Comparison of ENCODE assay signal across 25 cellular contexts in the genomic region with DNA sequence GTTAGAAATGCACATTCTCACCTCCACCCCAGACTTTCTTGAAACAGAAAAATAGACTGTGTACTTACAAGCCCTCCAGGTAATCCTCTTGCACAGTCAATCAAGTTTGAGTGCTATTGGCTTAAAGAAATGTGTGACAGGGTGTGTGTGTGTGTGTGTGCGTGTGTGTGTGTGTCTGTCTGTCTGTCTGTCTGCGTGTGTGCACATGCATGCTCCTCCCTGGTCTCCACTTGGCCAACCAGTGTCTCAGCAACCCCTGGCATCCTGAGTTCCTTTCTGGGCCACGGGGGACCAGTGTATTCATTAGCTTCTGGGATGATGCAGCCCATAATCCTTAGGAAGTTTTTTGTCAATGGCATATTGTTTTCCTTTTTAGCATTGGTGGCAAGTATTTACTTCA. TPM values are rescaled to one million over a fixed set of nuclear protein-coding genes. Genes with fewer than 3 reads are reported as not detected.
DNase-seq lines count a peak whose midpoint lies in the region; ATAC-seq and TF ChIP-seq lines count a peak whose summit lies in the region.
"Had no signal": no experiment of that assay in that cellular context is flagged by ENCODE, and none has a peak within 500 bp of the region (broad histone marks: within the 10 kb centered on the region; RNA-seq: fewer than 3 reads in every experiment).

No MANE protein-coding gene starts in this region.

- peak overlapping the region; percentile 40; the same call in 1 of the 2 replicates for H3K14ac ChIP-seq in IMR-90 (replicated peaks; ENCODE audit: low read depth, low read length)

- no peaks in the 10 kb centered on the region for H3K9me3 ChIP-seq in BE2C
- H3K9me3 ChIP-seq in IMR-90 (ENCODE audit: control insufficient read depth, insufficient read depth, low read length): no peaks in the 10 kb centered on the region
- H3K9me3 ChIP-seq in gastroesophageal sphincter: no peaks in the 10 kb centered on the region
- H3K9me3 ChIP-seq: esophagus muscularis mucosa, pancreas, SJCRH30 had no signal

- peaks cover 49 to 82% of the 10 kb centered on the region in 2 experiments for H3K79me1 ChIP-seq in IMR-90 (ENCODE audit: low read depth in 1 of 2, low read length in 2 of 2)

- TF ChIP-seq POLR2A in IMR-90 (IDR thresholded peaks at IDR 0.05; ENCODE audit: low read depth, low read length) (no peak), gastroesophageal sphincter (IDR thresholded peaks at IDR 0.05) (no peak)

- H3K36me3 ChIP-seq in BE2C (peaks cover 16% of the 10 kb centered on the region), IMR-90 (ENCODE audit: control insufficient read depth, insufficient read depth, low read length) (no peaks in the 10 kb centered on the region), gastroesophageal sphincter (no peaks in the 10 kb centered on the region)
- H3K36me3 ChIP-seq: brain microvascular endothelial cell, esophagus muscularis mucosa, pancreas, SJCRH30 had no signal

- no peak overlapping the region for H3K23ac ChIP-seq in IMR-90 (ENCODE audit: low read depth, low read length)

- H3K27me3 Mint-ChIP-seq in endothelial cell (ENCODE audit: unreplicated experiment) (peaks cover 13% of the 10 kb centered on the region), mesothelial cell of epicardium (ENCODE audit: low read depth) (no peaks in the 10 kb centered on the region)
- no peaks in the 10 kb centered on the region for H3K27me3 Mint-ChIP-seq in stimulated activated memory B cell treated with anti-CD40 and anti-IgM and Interleukin-4, amounts not matched to agents 10 μg/mL and 1 μg/mL and 100 μg/mL, for 72 hours
- H3K27me3 Mint-ChIP-seq: type B pancreatic cell had no signal

- dilution Hi-C loops in IMR-90 (cut with HindIII; ENCODE audit: low sequenced_read_pairs, unreplicated experiment): no loop called here

- H3K4ac ChIP-seq in IMR-90 (ENCODE audit: low read depth, low read length): no peak overlapping the region

- intact Hi-C loops in IMR-90 (cut with micrococcal nuclease): no loop called here

- no peak overlapping the region for H3K27ac ChIP-seq in IMR-90 (ENCODE audit: insufficient read depth, low read length)
- peak overlapping the region in 2 of 4 donors; percentile 17 to 84 for H3K27ac ChIP-seq in gastroesophageal sphincter
- H3K27ac ChIP-seq: pancreas had no signal

- H3K9ac ChIP-seq in IMR-90 (ENCODE audit: low read depth, low read length): no peak overlapping the region

- H3K9me3 Mint-ChIP-seq in endothelial cell (ENCODE audit: unreplicated experiment): no peaks in the 10 kb centered on the region
- no peaks in the 10 kb centered on the region for H3K9me3 Mint-ChIP-seq in mesothelial cell of epicardium
- H3K9me3 Mint-ChIP-seq in stimulated activated memory B cell treated with anti-CD40 and anti-IgM and Interleukin-4, amounts not matched to agents 10 μg/mL and 1 μg/mL and 100 μg/mL, for 72 hours: no peaks in the 10 kb centered on the region
- H3K9me3 Mint-ChIP-seq: activated CD4-positive, alpha-beta T cell treated with anti-CD3 and anti-CD28 coated beads, Interleukin-2, amount 10 ng/mL, durations not matched to agents 24 days and 14 days; activated naive CD8-positive, alpha-beta T cell treated with anti-CD3 and anti-CD28 coated beads, Interleukin-2, amount 50 U/mL, for 24 hours; activated T-helper 17 cell treated with anti-CD3 and anti-CD28 coated beads, Interleukin-2, amount 50 U/mL, for 72 hours; type B pancreatic cell had no signal

- H4K5ac ChIP-seq in IMR-90 (ENCODE audit: low read depth, low read length): 0 out of 2 replicates have a peak overlapping the region, but pooled peaks have one; percentile 13

- 0 out of 2 replicates have a peak overlapping the region, but pooled peaks have one; percentile 21 for H3K18ac ChIP-seq in IMR-90 (ENCODE audit: low read depth, low read length)

- H2BK5ac ChIP-seq in IMR-90 (ENCODE audit: low read depth, low read length, poor library complexity, severe bottlenecking): peak overlapping the region; percentile 40

- H2AK9ac ChIP-seq in IMR-90 (replicated peaks; ENCODE audit: low read depth, low read length, poor library complexity): no peak overlapping the region

- peak overlapping the region; percentile 99 for H3K27ac Mint-ChIP-seq in endothelial cell (ENCODE audit: unreplicated experiment)
- peak overlapping the region; percentile 49 for H3K27ac Mint-ChIP-seq in mesothelial cell of epicardium
- no peak overlapping the region for H3K27ac Mint-ChIP-seq in stimulated activated memory B cell treated with anti-CD40 and anti-IgM and Interleukin-4, amounts not matched to agents 10 μg/mL and 1 μg/mL and 100 μg/mL, for 72 hours
- H3K27ac Mint-ChIP-seq: activated CD4-positive, alpha-beta T cell treated with anti-CD3 and anti-CD28 coated beads, Interleukin-2, amount 10 ng/mL, durations not matched to agents 24 days and 14 days; activated naive CD8-positive, alpha-beta T cell treated with anti-CD3 and anti-CD28 coated beads, Interleukin-2, amount 50 U/mL, for 24 hours; activated T-helper 17 cell treated with anti-CD3 and anti-CD28 coated beads, Interleukin-2, amount 50 U/mL, for 72 hours; T-helper 17 cell; type B pancreatic cell had no signal

- H2BK20ac ChIP-seq in IMR-90 (ENCODE audit: low read depth, low read length): peak overlapping the region; percentile 22; the same call in 1 of the 2 replicates

- peak overlapping the region; percentile 90 for H3K4me3 Mint-ChIP-seq in endothelial cell (ENCODE audit: unreplicated experiment)
- H3K4me3 Mint-ChIP-seq in mesothelial cell of epicardium: no peak overlapping the region
- H3K4me3 Mint-ChIP-seq in stimulated activated memory B cell treated with anti-CD40 and anti-IgM and Interleukin-4, amounts not matched to agents 10 μg/mL and 1 μg/mL and 100 μg/mL, for 72 hours: no peak overlapping the region
- H3K4me3 Mint-ChIP-seq: activated CD4-positive, alpha-beta T cell treated with anti-CD3 and anti-CD28 coated beads, Interleukin-2, amount 10 ng/mL, durations not matched to agents 24 days and 14 days; activated naive CD8-positive, alpha-beta T cell treated with anti-CD3 and anti-CD28 coated beads, Interleukin-2, amount 50 U/mL, for 24 hours; activated T-helper 17 cell treated with anti-CD3 and anti-CD28 coated beads, Interleukin-2, amount 50 U/mL, for 72 hours; T-helper 17 cell; type B pancreatic cell had no signal

- H3K4me1 Mint-ChIP-seq in endothelial cell (ENCODE audit: unreplicated experiment) (peaks cover 86% of the 10 kb centered on the region), mesothelial cell of epicardium (peaks cover 55% of the 10 kb centered on the region)
- H3K4me1 Mint-ChIP-seq in stimulated activated memory B cell treated with anti-CD40 and anti-IgM and Interleukin-4, amounts not matched to agents 10 μg/mL and 1 μg/mL and 100 μg/mL, for 72 hours: peaks cover 23% of the 10 kb centered on the region
- H3K4me1 Mint-ChIP-seq: activated CD4-positive, alpha-beta T cell treated with anti-CD3 and anti-CD28 coated beads, Interleukin-2, amount 10 ng/mL, durations not matched to agents 24 days and 14 days; activated T-helper 17 cell treated with anti-CD3 and anti-CD28 coated beads, Interleukin-2, amount 50 U/mL, for 72 hours had no signal

- H2AK5ac ChIP-seq in IMR-90 (ENCODE audit: low read depth, low read length): 0 out of 2 replicates have a peak overlapping the region, but pooled peaks have one; percentile 69

- H4K91ac ChIP-seq in IMR-90 (ENCODE audit: insufficient read depth, low read depth, low read length): no peak overlapping the region

- peaks cover 25% of the 10 kb centered on the region for H3K9me1 ChIP-seq in IMR-90 (ENCODE audit: insufficient read depth, low read length)

- no peak overlapping the region for H3K4me2 ChIP-seq in IMR-90 (ENCODE audit: low read depth, low read length)

- TF ChIP-seq EP300 in gastroesophageal sphincter (IDR thresholded peaks at IDR 0.05): no peak

- H3K56ac ChIP-seq in IMR-90 (ENCODE audit: extremely low read depth, insufficient read depth, low read length): no peak overlapping the region

- H3K36me3 Mint-ChIP-seq in endothelial cell (ENCODE audit: low read depth, unreplicated experiment) (peaks cover 24% of the 10 kb centered on the region), mesothelial cell of epicardium (no peaks in the 10 kb centered on the region)
- no peaks in the 10 kb centered on the region for H3K36me3 Mint-ChIP-seq in stimulated activated memory B cell treated with anti-CD40 and anti-IgM and Interleukin-4, amounts not matched to agents 10 μg/mL and 1 μg/mL and 100 μg/mL, for 72 hours
- H3K36me3 Mint-ChIP-seq: type B pancreatic cell had no signal

- no peak overlapping the region for H2AFZ ChIP-seq in IMR-90 (replicated peaks; ENCODE audit: low read length, poor library complexity)

- in situ Hi-C loops in IMR-90 (cut with MboI; ENCODE audit: low sequenced_read_pairs): no loop called here

- DNase-seq in BE2C (peak; percentile 40), IMR-90 (no peak), endothelial cell (ENCODE audit: low spot score) (no peak), mesothelial cell of epicardium (ENCODE audit: low spot score in 2 of 2, unreplicated experiment in 2 of 2) (no peak), superior temporal gyrus (ENCODE audit: extremely low spot score) (no peak)
- DNase-seq: activated CD4-positive, alpha-beta T cell treated with anti-CD3 and anti-CD28 coated beads, Interleukin-2, amount 10 ng/mL, durations not matched to agents 24 days and 14 days; activated naive CD8-positive, alpha-beta T cell treated with anti-CD3 and anti-CD28 coated beads, Interleukin-2, amount 50 U/mL, for 24 hours; brain microvascular endothelial cell; H7; KG1; NCI-H187; NCI-H774; pancreas; PC-3; SJCRH30; stimulated activated CD4-positive, alpha-beta T cell treated with anti-CD3 and anti-CD28 coated beads, Interleukin-1b, Interleukin-23, amount 100 ng/mL, for 48 hours; stimulated activated naive CD4-positive, alpha-beta T cell treated with Interleukin-2 at 50 U/mL for 16 hours; T-helper 17 cell had no signal

- H4K20me1 ChIP-seq in IMR-90 (ENCODE audit: insufficient read depth, low read length): peaks cover 23% of the 10 kb centered on the region; the same call in 1 of the 2 replicates

- CTCF ChIA-PET in IMR-90 (lab: Yijun Ruan, JAX): interaction anchor here (0.6 kb wide), 1 partner anchor 9 kb away, joined by 4 read pairs; no protein-coding TSS in a partner anchor

- H4K8ac ChIP-seq in IMR-90 (ENCODE audit: low read depth in 2 of 2, low read length in 2 of 2): no peak overlapping the region; a peak in 2 of 4 replicates

- H3K4me3 ChIP-seq in BE2C (ENCODE audit: low read depth, low read length): peak overlapping the region; percentile 19
- no peak overlapping the region for H3K4me3 ChIP-seq in IMR-90 (ENCODE audit: insufficient read depth, low read depth, low read length)
- no peak overlapping the region for H3K4me3 ChIP-seq in gastroesophageal sphincter
- H3K4me3 ChIP-seq: esophagus muscularis mucosa, pancreas, SJCRH30 had no signal

- H3K27me3 ChIP-seq in BE2C (no peaks in the 10 kb centered on the region), IMR-90 (ENCODE audit: control insufficient read depth, insufficient read depth, low read length) (no peaks in the 10 kb centered on the region), gastroesophageal sphincter (no peaks in the 10 kb centered on the region)
- H3K27me3 ChIP-seq: brain microvascular endothelial cell, esophagus muscularis mucosa, pancreas, SJCRH30 had no signal

- H2BK15ac ChIP-seq in IMR-90 (ENCODE audit: low read depth, low read length): no peak overlapping the region

- no peak for TF ChIP-seq RAD21 in IMR-90 (IDR thresholded peaks at IDR 0.05; ENCODE audit: low read length)

- POLR2A ChIA-PET in IMR-90 (lab: Charles Lee; ENCODE audit: unreplicated experiment): no interaction called here

- H3K4me1 ChIP-seq in BE2C (peaks cover 75% of the 10 kb centered on the region), IMR-90 (ENCODE audit: control insufficient read depth, insufficient read depth, low read length) (peaks cover 29% of the 10 kb centered on the region), gastroesophageal sphincter (peaks cover 28 to 100% (median 38%) of the 10 kb centered on the region in 3 donors)
- H3K4me1 ChIP-seq: pancreas had no signal

- no TSS peak for BruUV-seq in IMR-90 (replicated peaks; lab: Mats Ljungman, UMichigan)

- no peak overlapping the region for H2BK120ac ChIP-seq in IMR-90 (ENCODE audit: low read depth, low read length)

- no peak for ATAC-seq in IMR-90 (ENCODE audit: low read depth)
- ATAC-seq in gastroesophageal sphincter: no peak
- ATAC-seq in GM18861 (IDR thresholded peaks at IDR 0.05; ENCODE audit: unreplicated experiment): no peak
- ATAC-seq in stimulated activated memory B cell treated with anti-CD40 and anti-IgM and Interleukin-4, amounts not matched to agents 10 μg/mL and 1 μg/mL and 100 μg/mL, for 72 hours: no peak
- ATAC-seq: activated naive CD8-positive, alpha-beta T cell treated with anti-CD3 and anti-CD28 coated beads, Interleukin-2, amount 50 U/mL, for 24 hours; activated T-helper 17 cell treated with anti-CD3 and anti-CD28 coated beads, Interleukin-2, amount 50 U/mL, for 72 hours; left lobe of liver; pancreas; PC-3; T-helper 17 cell had no signal

- TF ChIP-seq CTCF in BE2C (IDR thresholded peaks at IDR 0.05; ENCODE audit: low read depth, low read length) (no peak), IMR-90 (conservative IDR thresholded peaks at IDR 0.05; ENCODE audit: low read depth, low read length) (no peak), endothelial cell (IDR thresholded peaks at IDR 0.05; ENCODE audit: unreplicated experiment) (no peak), mesothelial cell of epicardium (IDR thresholded peaks at IDR 0.05; ENCODE audit: unreplicated experiment) (no peak), gastroesophageal sphincter (IDR thresholded peaks at IDR 0.05) (no peak)

- WGBS in IMR-90 (ENCODE audit: extremely low coverage in 2 of 2, insufficient read length in 1 of 2), 2 experiments: no CpG with 5 or more reads among the region's 3 CpGs
- WGBS in gastroesophageal sphincter (ENCODE audit: low coverage in 1 of 2), 2 donors: 56 to 61% methylated on average over 1 to 3 of the region's 3 CpGs

RNA-seq across cellular contexts. Expression of a gene that starts 20.2 kb away (rescaled TPM):
- polyA plus RNA-seq in BE2C (2012; ENCODE audit: insufficient read depth, insufficient read length, low read depth): 317 TPM
- total RNA-seq in IMR-90 (2012; rRNA removed) (5.0 and 5.4 TPM in 2 replicates), endothelial cell (ENCODE audit: unreplicated experiment) (102 TPM), mesothelial cell of epicardium (9.2 to 10.6 TPM (median 9.8 TPM) in 3 replicates), gastroesophageal sphincter (10 to 100 TPM; 19.6 to 47.1 (median 30.2) TPM)
- polyA plus RNA-seq in IMR-90 (2012; rRNA removed): 2.8 and 3.9 TPM in 2 replicates
- 0.21 and 0.57 TPM in 2 replicates for polyA plus RNA-seq in IMR-90 (2012; cell fraction: cytosol; rRNA removed)
- 3.5 and 19.4 TPM in 2 replicates for polyA plus RNA-seq in IMR-90 (2012; cell fraction: nucleus; rRNA removed; ENCODE audit: low replicate concordance)
- total RNA-seq: activated CD4-positive, alpha-beta T cell treated with anti-CD3 and anti-CD28 coated beads, Interleukin-2, amount 10 ng/mL, durations not matched to agents 24 days and 14 days; activated T-helper 17 cell treated with anti-CD3 and anti-CD28 coated beads, Interleukin-2, amount 50 U/mL, for 72 hours; T-helper 17 cell had no signal
